ENCODE assay signal across 22 cellular contexts in the genomic region with DNA sequence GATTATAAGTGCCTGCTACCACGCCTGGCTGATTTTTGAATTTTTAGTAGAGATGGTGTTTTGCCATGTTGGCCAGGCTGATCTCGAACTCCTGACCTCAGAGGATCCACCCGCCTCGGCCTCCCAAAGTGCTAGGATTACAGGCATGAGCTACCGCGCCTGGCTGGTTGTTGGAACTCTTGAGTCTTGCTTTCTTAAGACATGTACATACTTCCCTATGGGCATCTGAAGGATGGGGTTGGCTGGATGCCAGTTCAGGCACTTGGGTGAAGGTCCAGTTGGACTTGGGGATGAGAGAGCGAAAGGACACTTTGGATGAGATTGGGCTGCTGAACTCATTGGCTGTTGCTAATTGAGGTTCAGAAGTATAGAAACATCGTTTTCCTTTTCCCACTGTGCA. TPM values are rescaled to one million over a fixed set of nuclear protein-coding genes. Genes with fewer than 3 reads are reported as not detected.
DNase-seq lines count a peak whose midpoint lies in the region; ATAC-seq, FAIRE-seq and TF ChIP-seq lines count a peak whose summit lies in the region.
"Had no signal": no experiment of that assay in that cellular context is flagged by ENCODE, and none has a peak within 500 bp of the region (broad histone marks: within the 10 kb centered on the region; RNA-seq: fewer than 3 reads in every experiment).

No MANE protein-coding gene starts in this region.

- H3K9me3 ChIP-seq in left ventricle myocardium inferior (replicated peaks), result no peaks in the 10 kb centered on the region
- H3K9me3 ChIP-seq in astrocyte (ENCODE audit: insufficient read depth, low read depth, low read length), result no peaks in the 10 kb centered on the region
- no peaks in the 10 kb centered on the region for H3K9me3 ChIP-seq in upper lobe of left lung
- H3K9me3 ChIP-seq: BLaER1, MG63 had no signal

- no peak for FAIRE-seq in astrocyte (lab: Jason Lieb, UNC)
- FAIRE-seq: GM19239 had no signal

- ATAC-seq in upper lobe of left lung (ENCODE audit: low FRiP score in 2 of 2) (no peak), HG03439 (IDR thresholded peaks at IDR 0.05; ENCODE audit: unreplicated experiment) (no peak)

- H3K27ac ChIP-seq in left ventricle myocardium inferior (replicated peaks), result peak overlapping the region; percentile 79
- no peak overlapping the region for H3K27ac ChIP-seq in astrocyte (ENCODE audit: low read depth, low read length)
- peak overlapping the region; percentile 48 for H3K27ac ChIP-seq in epithelial cell of prostate
- peak overlapping the region; percentile 40 to 74 (median 60) for H3K27ac ChIP-seq in upper lobe of left lung
- no peak overlapping the region for H3K27ac ChIP-seq in caudate nucleus (ENCODE audit: low read depth, low read length)
- H3K27ac ChIP-seq: BLaER1, SK-N-MC had no signal

- H3K27me3 ChIP-seq in left ventricle myocardium inferior (ENCODE audit: low read depth), result no peaks in the 10 kb centered on the region
- H3K27me3 ChIP-seq in astrocyte (ENCODE audit: insufficient read depth, low read length), result no peaks in the 10 kb centered on the region
- no peaks in the 10 kb centered on the region for H3K27me3 ChIP-seq in upper lobe of left lung
- H3K27me3 ChIP-seq: MG63 had no signal

- intact Hi-C loops in left ventricle myocardium inferior (cut with micrococcal nuclease) (no loop called here), cardiac septum (cut with DNase I) (loop anchor here (5.0 kb wide), 1 partner anchor 40 kb away; a partner anchor contains a TSS)

- TF ChIP-seq EP300 in upper lobe of left lung (IDR thresholded peaks at IDR 0.05), result no peak

- H3K4me3 Mint-ChIP-seq in astrocyte (ENCODE audit: unreplicated experiment), result no peak overlapping the region
- H3K4me3 Mint-ChIP-seq: CD4-positive, CD25-positive, alpha-beta regulatory T cell had no signal

- H3K36me3 Mint-ChIP-seq in astrocyte (ENCODE audit: low read depth, unreplicated experiment), result no peaks in the 10 kb centered on the region

- H3K4me1 ChIP-seq in left ventricle myocardium inferior (peaks cover 8% of the 10 kb centered on the region), astrocyte (ENCODE audit: insufficient read depth, low read length) (peaks cover 8% of the 10 kb centered on the region), upper lobe of left lung (no peaks in the 10 kb centered on the region)
- H3K4me1 ChIP-seq: BLaER1 had no signal

- no peak for TF ChIP-seq POLR2A in upper lobe of left lung (IDR thresholded peaks at IDR 0.05)

- H2AFZ ChIP-seq in astrocyte (ENCODE audit: low read depth, low read length), result no peak overlapping the region

- H3K9ac ChIP-seq in astrocyte (ENCODE audit: low read length), result no peak overlapping the region
- H3K9ac ChIP-seq: BLaER1 had no signal

- H3K27me3 Mint-ChIP-seq in astrocyte (ENCODE audit: low read depth, unreplicated experiment), result no peaks in the 10 kb centered on the region
- H3K27me3 Mint-ChIP-seq: CD4-positive, CD25-positive, alpha-beta regulatory T cell had no signal

- H3K36me3 ChIP-seq in left ventricle myocardium inferior, result peaks cover 14% of the 10 kb centered on the region
- H3K36me3 ChIP-seq in astrocyte (ENCODE audit: insufficient read depth, low read length), result no peaks in the 10 kb centered on the region
- H3K36me3 ChIP-seq in upper lobe of left lung, result peaks cover 0 to 8% (median 0%) of the 10 kb centered on the region in 4 donors
- H3K36me3 ChIP-seq: MG63 had no signal

- H3K9me3 Mint-ChIP-seq in astrocyte (ENCODE audit: unreplicated experiment), result no peaks in the 10 kb centered on the region
- H3K9me3 Mint-ChIP-seq: CD4-positive, CD25-positive, alpha-beta regulatory T cell had no signal

- TF ChIP-seq CTCF in left ventricle myocardium inferior (IDR thresholded peaks at IDR 0.05; ENCODE audit: borderline replicate concordance), result no peak
- TF ChIP-seq CTCF in astrocyte (IDR thresholded peaks at IDR 0.05; ENCODE audit: insufficient read depth, low read depth, low read length), result no peak
- no peak for TF ChIP-seq CTCF in upper lobe of left lung (IDR thresholded peaks at IDR 0.05)

- H3K79me2 ChIP-seq in astrocyte (ENCODE audit: insufficient read depth, low read length), result no peaks in the 10 kb centered on the region

- no peak overlapping the region for H3K27ac Mint-ChIP-seq in astrocyte (ENCODE audit: unreplicated experiment)
- H3K27ac Mint-ChIP-seq: CD4-positive, CD25-positive, alpha-beta regulatory T cell had no signal

- 87 to 93% methylated on average over 2 to 8 of the region's 8 CpGs for WGBS in upper lobe of left lung, 2 donors

- no peaks in the 10 kb centered on the region for H4K20me1 ChIP-seq in astrocyte (ENCODE audit: insufficient read depth, low read length)

- no peak overlapping the region for H3K4me3 ChIP-seq in left ventricle myocardium inferior
- no peak overlapping the region for H3K4me3 ChIP-seq in astrocyte (ENCODE audit: insufficient read depth, low read depth, low read length)
- no peak overlapping the region for H3K4me3 ChIP-seq in upper lobe of left lung
- H3K4me3 ChIP-seq: BLaER1, MG63, SK-N-MC had no signal

- peak overlapping the region; percentile 48 for H3K4me2 ChIP-seq in astrocyte (ENCODE audit: low read length)
- H3K4me2 ChIP-seq: BLaER1 had no signal

- H3K4me1 Mint-ChIP-seq in astrocyte (ENCODE audit: low read depth, unreplicated experiment), result no peaks in the 10 kb centered on the region

- DNase-seq in left ventricle myocardium inferior (no peak), cardiac septum (ENCODE audit: low spot score) (no peak), astrocyte (ENCODE audit: low read depth) (no peak), epithelial cell of prostate (ENCODE audit: low read depth, low spot score) (no peak), upper lobe of left lung (no peak), caudate nucleus (lab: John Stamatoyannopoulos, UW) (no peak)
- DNase-seq: CD4-positive, CD25-positive, alpha-beta regulatory T cell; DMS153; DND-41; KG1; MG63; NCI-H1105 treated with DMSO at 0.1 percent for 48 hours; NCI-H146; NCI-H1930; NCI-H446 treated with DMSO at 0.1 percent for 48 hours; NCI-H526; RPMI8226; SHP77 treated with DMSO at 0.1 percent for 48 hours had no signal

RNA-seq across cellular contexts. Expression of a gene that starts 40.5 kb away (rescaled TPM):
- 17.4 TPM for total RNA-seq in left ventricle myocardium inferior
- 19.2 TPM for total RNA-seq in cardiac septum
- 10.7 and 11.5 TPM in 2 replicates for total RNA-seq in astrocyte
- 10 to 100 TPM in 5 of 6 donors, 1 to 10 TPM in 1; 9.4 to 21.0 (median 12.9) TPM for total RNA-seq in upper lobe of left lung

RNA-seq across cellular contexts. Expression of a gene that starts 40.7 kb away (rescaled TPM):
- total RNA-seq in left ventricle myocardium inferior (20.3 TPM), cardiac septum (22.1 TPM), astrocyte (47.3 and 49.6 TPM in 2 replicates), upper lobe of left lung (10 to 100 TPM in 5 of 6 donors, 1 to 10 TPM in 1; 9.4 to 42.3 (median 35.4) TPM)

Comparison
In these comparisons a context has a peak if more than half of its experiments do, and no peak if none do; other contexts are left out.
1. H3K27ac ChIP-seq: peak in left ventricle myocardium inferior (single experiment), epithelial cell of prostate (single experiment) and upper lobe of left lung (4 of 4); none in astrocyte (single experiment) and caudate nucleus (single experiment).